Comparison of ENCODE assay signal across 1 cellular context in genomic region chr6:112036088-112036637, GRCh38.
TF ChIP-seq lines count a peak whose summit lies in the region.

No MANE protein-coding gene starts in this region.

TF ChIP-seq in GM12878, 131 proteins besides CTCF, POLR2A, EP300 and RAD21:
- TF ChIP-seq, protein P1, sequence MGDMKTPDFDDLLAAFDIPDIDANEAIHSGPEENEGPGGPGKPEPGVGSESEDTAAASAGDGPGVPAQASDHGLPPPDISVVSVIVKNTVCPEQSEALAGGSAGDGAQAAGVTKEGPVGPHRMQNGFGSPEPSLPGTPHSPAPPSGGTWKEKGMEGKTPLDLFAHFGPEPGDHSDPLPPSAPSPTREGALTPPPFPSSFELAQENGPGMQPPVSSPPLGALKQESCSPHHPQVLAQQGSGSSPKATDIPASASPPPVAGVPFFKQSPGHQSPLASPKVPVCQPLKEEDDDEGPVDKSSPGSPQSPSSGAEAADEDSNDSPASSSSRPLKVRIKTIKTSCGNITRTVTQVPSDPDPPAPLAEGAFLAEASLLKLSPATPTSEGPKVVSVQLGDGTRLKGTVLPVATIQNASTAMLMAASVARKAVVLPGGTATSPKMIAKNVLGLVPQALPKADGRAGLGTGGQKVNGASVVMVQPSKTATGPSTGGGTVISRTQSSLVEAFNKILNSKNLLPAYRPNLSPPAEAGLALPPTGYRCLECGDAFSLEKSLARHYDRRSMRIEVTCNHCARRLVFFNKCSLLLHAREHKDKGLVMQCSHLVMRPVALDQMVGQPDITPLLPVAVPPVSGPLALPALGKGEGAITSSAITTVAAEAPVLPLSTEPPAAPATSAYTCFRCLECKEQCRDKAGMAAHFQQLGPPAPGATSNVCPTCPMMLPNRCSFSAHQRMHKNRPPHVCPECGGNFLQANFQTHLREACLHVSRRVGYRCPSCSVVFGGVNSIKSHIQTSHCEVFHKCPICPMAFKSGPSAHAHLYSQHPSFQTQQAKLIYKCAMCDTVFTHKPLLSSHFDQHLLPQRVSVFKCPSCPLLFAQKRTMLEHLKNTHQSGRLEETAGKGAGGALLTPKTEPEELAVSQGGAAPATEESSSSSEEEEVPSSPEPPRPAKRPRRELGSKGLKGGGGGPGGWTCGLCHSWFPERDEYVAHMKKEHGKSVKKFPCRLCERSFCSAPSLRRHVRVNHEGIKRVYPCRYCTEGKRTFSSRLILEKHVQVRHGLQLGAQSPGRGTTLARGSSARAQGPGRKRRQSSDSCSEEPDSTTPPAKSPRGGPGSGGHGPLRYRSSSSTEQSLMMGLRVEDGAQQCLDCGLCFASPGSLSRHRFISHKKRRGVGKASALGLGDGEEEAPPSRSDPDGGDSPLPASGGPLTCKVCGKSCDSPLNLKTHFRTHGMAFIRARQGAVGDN (IDR thresholded peaks at IDR 0.05): no peak
